Comparison of ENCODE assay signal across 21 cellular contexts in the genomic region with DNA sequence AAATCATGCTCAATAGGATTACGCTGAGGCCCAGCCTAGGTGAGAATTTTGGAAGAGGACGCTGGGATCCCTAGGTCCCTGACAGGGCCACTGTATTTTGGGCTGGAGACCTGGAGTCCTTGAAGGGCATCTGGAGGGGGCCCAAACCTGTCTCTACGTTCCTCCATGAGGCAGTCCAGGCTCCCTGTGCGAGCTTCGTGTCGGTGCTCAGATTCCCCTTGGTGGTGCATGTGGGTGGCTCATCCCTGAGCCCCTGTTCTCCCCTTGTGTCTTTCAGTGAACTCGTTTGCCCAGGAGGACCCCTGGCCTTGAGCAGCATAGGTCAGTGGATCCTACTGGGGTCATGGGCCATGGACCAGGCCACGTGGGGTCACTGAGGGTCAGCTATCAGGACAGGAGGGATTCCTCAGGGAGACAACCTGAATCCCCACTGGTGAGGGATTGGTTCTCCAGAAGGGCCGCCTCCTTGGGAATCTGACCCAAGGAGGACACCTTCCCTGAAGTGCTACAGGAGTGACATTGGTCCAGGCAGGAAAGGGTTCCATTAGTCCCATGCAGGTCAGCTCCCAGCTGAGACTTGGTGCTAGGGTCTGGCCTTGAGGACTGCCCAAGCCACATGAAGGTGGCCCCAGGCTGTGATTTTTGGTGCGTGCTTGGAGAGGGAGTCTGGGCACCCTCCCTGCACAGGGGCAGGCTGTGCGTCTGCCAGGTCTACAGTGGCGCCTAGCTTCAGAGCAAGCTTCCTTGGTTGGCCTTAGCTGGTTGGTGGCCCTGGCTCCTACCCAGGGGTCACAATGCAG.
DNase-seq lines count a peak whose midpoint lies in the region; ATAC-seq, FAIRE-seq and TF ChIP-seq lines count a peak whose summit lies in the region.
"Had no signal": no experiment of that assay in that cellular context is flagged by ENCODE, and none has a peak within 500 bp of the region (broad histone marks: within the 10 kb centered on the region; RNA-seq: fewer than 3 reads in every experiment).

No MANE protein-coding gene starts in this region.

- no peak overlapping the region for H3K9ac ChIP-seq in HepG2 (ENCODE audit: insufficient read depth, low read depth, low read length)

- DNase-seq in right lobe of liver (peak in 2 of 3 donors; percentile 8 to 27), HepG2 (ENCODE audit: low spot score) (no peak), right cardiac atrium (peak; percentile 1 to 5 (median 3)), osteoblast (ENCODE audit: insufficient read length, low spot score, missing footprints) (peak; percentile 45), upper lobe of right lung (peak; percentile 25), AG20443 (ENCODE audit: low spot score) (no peak)
- DNase-seq in activated T-cell treated with anti-CD3 and anti-CD28 coated beads, Interleukin-2, amount 50 U/mL, for 4 hours = no peak
- DNase-seq: C1 segment of cervical spinal cord, COR-L47, GF-D8, NCI-H1436, NCI-H2029 treated with DMSO at 0.1 percent for 48 hours, NCI-H2171 treated with DMSO at 0.1 percent for 48 hours, NCI-H774, SHP77 treated with DMSO at 0.1 percent for 48 hours had no signal

- H3K4me3 ChIP-seq in right lobe of liver (no peak overlapping the region), HepG2 (replicated peaks in 1 of 3; ENCODE audit: insufficient read depth in 1 of 3, low read depth in 2 of 3, low read length in 3 of 3) (no peak overlapping the region), right cardiac atrium (ENCODE audit: low read length) (no peak overlapping the region), osteoblast (ENCODE audit: insufficient read depth, low read length) (no peak overlapping the region), upper lobe of right lung (no peak overlapping the region)
- H3K4me3 ChIP-seq: A549, K562 had no signal

- H3K4me1 ChIP-seq in right lobe of liver (no peaks in the 10 kb centered on the region), HepG2 (ENCODE audit: insufficient read depth, low read length) (no peaks in the 10 kb centered on the region), right cardiac atrium (ENCODE audit: control insufficient read depth, insufficient read depth, low read length) (no peaks in the 10 kb centered on the region), osteoblast (ENCODE audit: insufficient read depth, low read length) (no peaks in the 10 kb centered on the region), upper lobe of right lung (no peaks in the 10 kb centered on the region)
- H3K4me1 ChIP-seq: A549 had no signal

- in situ Hi-C loops in HepG2 (cut with HindIII; ENCODE audit: extremely low pct_ligation_motif_present, low pct_unique_long_range_greater_than_20kb) = no loop called here

- WGBS in right lobe of liver (ENCODE audit: insufficient coverage, low coverage, low lambda C conversion rate, missing lambda C conversion rate) = 80% methylated on average over 1 of the region's 12 CpGs
- WGBS in HepG2 (ENCODE audit: low lambda C conversion rate) = 11% methylated on average over 3 of the region's 12 CpGs
- 83% methylated on average over 12 of the region's 12 CpGs for WGBS in right cardiac atrium

- no peaks in the 10 kb centered on the region for H3K27me3 ChIP-seq in right lobe of liver
- H3K27me3 ChIP-seq in HepG2 (ENCODE audit: control insufficient read depth in 1 of 2, insufficient read depth in 2 of 2, low read length in 2 of 2) = no peaks in the 10 kb centered on the region
- H3K27me3 ChIP-seq in right cardiac atrium (ENCODE audit: control insufficient read depth, insufficient read depth) = no peaks in the 10 kb centered on the region
- no peaks in the 10 kb centered on the region for H3K27me3 ChIP-seq in osteoblast (ENCODE audit: insufficient read depth, low read length)
- no peaks in the 10 kb centered on the region for H3K27me3 ChIP-seq in upper lobe of right lung

- no peaks in the 10 kb centered on the region for H3K36me3 Mint-ChIP-seq in activated T-cell treated with anti-CD3 and anti-CD28 coated beads, Interleukin-2, amount 50 U/mL, for 4 hours (ENCODE audit: insufficient read depth)

- POLR2A ChIA-PET in HepG2 (lab: Yijun Ruan, JAX) = no interaction called here

- H2AFZ ChIP-seq in HepG2 (ENCODE audit: low read length) (no peak overlapping the region), osteoblast (ENCODE audit: low read length) (no peak overlapping the region)

- H3K4me2 ChIP-seq in HepG2 (ENCODE audit: low read depth, low read length) = no peak overlapping the region
- no peak overlapping the region for H3K4me2 ChIP-seq in osteoblast (ENCODE audit: insufficient read depth, low read length)
- H3K4me2 ChIP-seq: A549 had no signal

- FAIRE-seq in HepG2 (lab: Jason Lieb, UNC) = no peak
- FAIRE-seq: A549, GM12891, GM18507, H1, K562 had no signal

- H3K36me3 ChIP-seq in right lobe of liver = no peaks in the 10 kb centered on the region
- no peaks in the 10 kb centered on the region for H3K36me3 ChIP-seq in HepG2 (replicated peaks in 1 of 2; ENCODE audit: control insufficient read depth in 1 of 2, insufficient read depth in 2 of 2, low read length in 2 of 2)
- H3K36me3 ChIP-seq in osteoblast (ENCODE audit: insufficient read depth, low read length) = no peaks in the 10 kb centered on the region
- H3K36me3 ChIP-seq in upper lobe of right lung = no peaks in the 10 kb centered on the region

- intact Hi-C loops in right lobe of liver (cut with DNase I) (no loop called here), HepG2 (cut with micrococcal nuclease; ENCODE audit: unreplicated experiment) (no loop called here), right cardiac atrium (cut with DNase I) (no loop called here), upper lobe of right lung (cut with DNase I) (no loop called here)

- H3K9me3 ChIP-seq in right lobe of liver (no peaks in the 10 kb centered on the region), HepG2 (ENCODE audit: low read length) (peaks cover 99% of the 10 kb centered on the region), right cardiac atrium (ENCODE audit: control insufficient read depth, low read length) (no peaks in the 10 kb centered on the region), osteoblast (ENCODE audit: low read depth, low read length) (no peaks in the 10 kb centered on the region), upper lobe of right lung (no peaks in the 10 kb centered on the region)
- H3K9me3 ChIP-seq: A549 had no signal

- TF ChIP-seq CTCF in right lobe of liver (IDR thresholded peaks at IDR 0.05) (no peak), HepG2 (CRISPR knock-in tag; IDR thresholded peaks at IDR 0.05) (no peak), osteoblast (IDR thresholded peaks at IDR 0.05; ENCODE audit: extremely low read depth, low read depth, low read length) (no peak), upper lobe of right lung (IDR thresholded peaks at IDR 0.05) (no peak)

- CTCF ChIA-PET in HepG2 (lab: Yijun Ruan, JAX; ENCODE audit: low intra/inter-chr PET ratio, low total read pairs) = no interaction called here

- H3K9me3 Mint-ChIP-seq in activated T-cell treated with anti-CD3 and anti-CD28 coated beads, Interleukin-2, amount 50 U/mL, for 4 hours = peaks cover 3% of the 10 kb centered on the region

- TF ChIP-seq EP300 in HepG2 (IDR thresholded peaks at IDR 0.05; ENCODE audit: low read depth in 2 of 2, low read length in 2 of 2) (no peak), HepG2 (CRISPR knock-in tag; IDR thresholded peaks at IDR 0.05; ENCODE audit: borderline replicate concordance) (no peak)

- no peaks in the 10 kb centered on the region for H3K4me1 Mint-ChIP-seq in activated T-cell treated with anti-CD3 and anti-CD28 coated beads, Interleukin-2, amount 50 U/mL, for 4 hours (ENCODE audit: low read depth)

- ATAC-seq in right lobe of liver = no peak
- no peak for ATAC-seq in HepG2
- ATAC-seq in right cardiac atrium = no peak
- ATAC-seq in upper lobe of right lung = no peak
- ATAC-seq in activated T-cell treated with anti-CD3 and anti-CD28 coated beads, Interleukin-2, amount 50 U/mL, for 4 hours = no peak
- no peak for ATAC-seq in GM19397 (IDR thresholded peaks at IDR 0.05; ENCODE audit: unreplicated experiment)
- ATAC-seq: A549, K562 had no signal

- no TSS peak for BruUV-seq in HepG2 (replicated peaks; lab: Mats Ljungman, UMichigan)

- H3K4me3 Mint-ChIP-seq in activated T-cell treated with anti-CD3 and anti-CD28 coated beads, Interleukin-2, amount 50 U/mL, for 4 hours = no peak overlapping the region

- no peak for TF ChIP-seq POLR2A in right lobe of liver (IDR thresholded peaks at IDR 0.05)
- TF ChIP-seq POLR2A in HepG2 (IDR thresholded peaks at IDR 0.05; ENCODE audit: insufficient read depth in 1 of 2, low read depth in 2 of 2, low read length in 2 of 2) = no peak

- H3K27ac ChIP-seq in right lobe of liver (no peak overlapping the region), HepG2 (ENCODE audit: extremely low read length, insufficient read depth, low read length) (no peak overlapping the region), right cardiac atrium (ENCODE audit: low read length) (no peak overlapping the region), osteoblast (ENCODE audit: low read depth, low read length) (no peak overlapping the region), upper lobe of right lung (no peak overlapping the region)
- H3K27ac ChIP-seq: A549 had no signal

- H3K27me3 Mint-ChIP-seq in activated T-cell treated with anti-CD3 and anti-CD28 coated beads, Interleukin-2, amount 50 U/mL, for 4 hours (ENCODE audit: low read depth) = no peaks in the 10 kb centered on the region

- H3K79me2 ChIP-seq in HepG2 (ENCODE audit: insufficient read depth, low read length) (no peaks in the 10 kb centered on the region), osteoblast (ENCODE audit: insufficient read depth, low read length) (no peaks in the 10 kb centered on the region)

- H4K20me1 ChIP-seq in HepG2 (ENCODE audit: insufficient read depth, low read length) = no peaks in the 10 kb centered on the region
- no peaks in the 10 kb centered on the region for H4K20me1 ChIP-seq in osteoblast (ENCODE audit: insufficient read depth, low read length)

- no peak for TF ChIP-seq RAD21 in HepG2 (CRISPR knock-in tag; IDR thresholded peaks at IDR 0.05)

TF ChIP-seq in HepG2, 621 proteins besides CTCF, POLR2A, EP300 and RAD21:
- no peak for TF ChIP-seq ARHGAP35 (CRISPR knock-in tag; IDR thresholded peaks at IDR 0.05; ENCODE audit: borderline replicate concordance)
TF ChIP-seq in HepG2: peak in this region for 0.

Comparison
In these comparisons a context has a peak if more than half of its experiments do, and no peak if none do; other contexts are left out.
1. DNase-seq: peak in right lobe of liver (2 of 3), right cardiac atrium (3 of 3), osteoblast (single experiment) and upper lobe of right lung (single experiment); none in HepG2 (single experiment), activated T-cell treated with anti-CD3 and anti-CD28 coated beads, Interleukin-2, amount 50 U/mL, for 4 hours (single experiment) and AG20443 (single experiment).